Comparison of ENCODE assay signal across 20 cellular contexts in genomic region chrX:1423215-1423614, GRCh38.
"Had no signal": no experiment of that assay in that cellular context is flagged by ENCODE, and none has a peak within 500 bp of the region (broad histone marks: within the 10 kb centered on the region; RNA-seq: fewer than 3 reads in every experiment).

No MANE protein-coding gene starts in this region.

- H3K27me3 Mint-ChIP-seq: activated CD4-positive, alpha-beta T cell treated with anti-CD3 and anti-CD28 coated beads, Interleukin-2, amount 10 ng/mL, durations not matched to agents 7 days and 5 days; activated naive CD8-positive, alpha-beta T cell treated with anti-CD3 and anti-CD28 coated beads for 36 hours; naive thymus-derived CD8-positive, alpha-beta T cell; T-cell had no signal

- FAIRE-seq: endothelial cell of umbilical vein, small intestine had no signal

- ATAC-seq: naive thymus-derived CD8-positive, alpha-beta T cell; psoas muscle; right cardiac atrium; SK-N-SH treated with all-trans-retinoic acid at 6 μM for 48 hours; T-cell had no signal

- H3K27ac ChIP-seq: brain microvascular endothelial cell, esophagus muscularis mucosa, psoas muscle, thoracic aorta, upper lobe of left lung had no signal

- H3K4me3 ChIP-seq: esophagus muscularis mucosa, psoas muscle, thoracic aorta, upper lobe of left lung had no signal

- H3K27me3 ChIP-seq: brain microvascular endothelial cell, esophagus muscularis mucosa, upper lobe of left lung had no signal

- H3K4me3 Mint-ChIP-seq: activated CD4-positive, alpha-beta T cell treated with anti-CD3 and anti-CD28 coated beads, Interleukin-2, amount 10 ng/mL, durations not matched to agents 7 days and 5 days; activated naive CD8-positive, alpha-beta T cell treated with anti-CD3 and anti-CD28 coated beads for 36 hours; activated T-helper 1 cell treated with anti-CD3 and anti-CD28 coated beads, Interleukin-12 subunit alpha, Interleukin-12 subunit beta, Interleukin-2, Interleukin-4 antibody, amounts not matched to agents 30 ng/mL and 10 ng/mL and 1 ng/mL, durations not matched to agents 14 hours and 24 hours and 36 hours; immature natural killer cell; naive thymus-derived CD8-positive, alpha-beta T cell; T-cell had no signal

- H3K27ac Mint-ChIP-seq: activated CD4-positive, alpha-beta T cell treated with anti-CD3 and anti-CD28 coated beads, Interleukin-2, amount 10 ng/mL, durations not matched to agents 7 days and 5 days; activated naive CD8-positive, alpha-beta T cell treated with anti-CD3 and anti-CD28 coated beads for 36 hours; activated T-helper 1 cell treated with anti-CD3 and anti-CD28 coated beads, Interleukin-12 subunit alpha, Interleukin-12 subunit beta, Interleukin-2, Interleukin-4 antibody, amounts not matched to agents 30 ng/mL and 10 ng/mL and 1 ng/mL, durations not matched to agents 14 hours and 24 hours and 36 hours; immature natural killer cell; T-cell had no signal

- H3K4me1 Mint-ChIP-seq: activated CD4-positive, alpha-beta T cell treated with anti-CD3 and anti-CD28 coated beads, Interleukin-2, amount 10 ng/mL, durations not matched to agents 7 days and 5 days; activated naive CD8-positive, alpha-beta T cell treated with anti-CD3 and anti-CD28 coated beads for 36 hours had no signal

- DNase-seq: activated CD4-positive, alpha-beta T cell treated with anti-CD3 and anti-CD28 coated beads, Interleukin-2, amount 10 ng/mL, durations not matched to agents 7 days and 5 days; activated naive CD4-positive, alpha-beta T cell; activated naive CD8-positive, alpha-beta T cell treated with anti-CD3 and anti-CD28 coated beads for 36 hours; brain microvascular endothelial cell; cortex of kidney; effector CD4-positive, alpha-beta T cell; immature natural killer cell; psoas muscle; small intestine; stimulated activated CD4-positive, alpha-beta T cell treated with anti-CD3 and anti-CD28 coated beads, Interleukin-4, amount 100 ng/mL, for 1 hour; T-cell; T-helper 9 cell; upper lobe of left lung had no signal
